Comparison of ENCODE assay signal across 8 cellular contexts in the genomic region with DNA sequence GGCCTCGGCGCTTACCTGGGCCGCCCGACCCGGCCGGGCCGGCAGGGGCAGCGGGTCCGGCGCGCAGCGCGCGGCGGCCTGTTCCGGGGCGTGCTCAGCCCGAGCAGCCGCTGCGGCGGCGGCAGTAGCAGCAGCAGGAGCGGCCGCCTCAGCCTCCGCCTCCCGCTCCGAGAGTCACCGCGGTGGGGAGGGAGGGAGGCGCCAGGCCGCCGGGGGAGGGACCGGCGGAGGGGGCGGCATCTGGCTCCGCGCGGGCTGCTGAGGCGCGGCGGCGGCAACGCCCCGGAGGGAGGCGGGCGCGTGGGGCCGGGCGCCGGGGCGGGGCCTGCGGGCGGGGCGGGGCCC. TPM values are rescaled to one million over a fixed set of nuclear protein-coding genes. Genes with fewer than 3 reads are reported as not detected.
DNase-seq lines count a peak whose midpoint lies in the region; ATAC-seq and TF ChIP-seq lines count a peak whose summit lies in the region.

A gene with protein sequence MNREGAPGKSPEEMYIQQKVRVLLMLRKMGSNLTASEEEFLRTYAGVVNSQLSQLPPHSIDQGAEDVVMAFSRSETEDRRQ (minus strand): TSS at position 190 of the 345 bp plus-strand sequence. CDS start 38,205 bp downstream, outside the sequence.

- peak within 1 kb of the TSS; percentile 68 for H3K27ac ChIP-seq in ACC112 (ENCODE audit: low read depth, low read length)
- H3K27ac ChIP-seq in WERI-Rb-1 = peak within 1 kb of the TSS; percentile 84
- H3K27ac ChIP-seq in psoas muscle = peak within 1 kb of the TSS; percentile 78

- H2AFZ ChIP-seq in ACC112 (ENCODE audit: low read length, unreplicated experiment) = peak within 1 kb of the TSS; percentile 95

- ATAC-seq in GM19025 (IDR thresholded peaks at IDR 0.05; ENCODE audit: low read depth, unreplicated experiment) (peak; percentile 79), HG03196 (IDR thresholded peaks at IDR 0.05; ENCODE audit: unreplicated experiment) (peak; percentile 78), Right ventricle myocardium superior (ENCODE audit: poor library complexity) (no peak), psoas muscle (no peak)

- H3K9me3 ChIP-seq in WERI-Rb-1 (ENCODE audit: severe bottlenecking) (no peaks in the 10 kb centered on the region), psoas muscle (no peaks in the 10 kb centered on the region)

- intact Hi-C loops in Right ventricle myocardium superior (cut with DNase I) (no loop called here), psoas muscle (cut with DNase I) (loop anchor here in 1 of 2 donors (1.0 to 5.0 kb wide), 3 partner anchors 33 to 122 kb away; partner anchors contain the start of genes LZIC, NMNAT1 and UBE4B)

- H3K4me1 ChIP-seq in ACC112 (ENCODE audit: control insufficient read depth, insufficient read depth, low read length, unreplicated experiment) (peaks cover 12% of the 10 kb centered on the region), psoas muscle (peaks cover 15% of the 10 kb centered on the region)

- DNase-seq in WERI-Rb-1 (no peak), Right ventricle myocardium superior (no peak), psoas muscle (no peak), putamen (ENCODE audit: low spot score) (no peak), NCI-H1092 (lab: John Stamatoyannopoulos, UW) (no peak)

- H3K4me3 ChIP-seq in ACC112 (ENCODE audit: low read depth, low read length) (peak within 1 kb of the TSS; percentile 98), WERI-Rb-1 (ENCODE audit: low read depth, low read length) (peak within 1 kb of the TSS; percentile 65), psoas muscle (peak within 1 kb of the TSS; percentile 79)

- H3K36me3 ChIP-seq in ACC112 (ENCODE audit: insufficient read depth, low read length) = no peaks in the 10 kb centered on the region
- no peaks in the 10 kb centered on the region for H3K36me3 ChIP-seq in WERI-Rb-1
- H3K36me3 ChIP-seq in psoas muscle (ENCODE audit: insufficient read depth in 1 of 2, low read depth in 1 of 2) = no peaks in the 10 kb centered on the region

- H3K27me3 ChIP-seq in ACC112 (ENCODE audit: insufficient read depth, low read length) = no peaks in the 10 kb centered on the region
- no peaks in the 10 kb centered on the region for H3K27me3 ChIP-seq in WERI-Rb-1 (ENCODE audit: insufficient read depth, low read depth, severe bottlenecking)
- no peaks in the 10 kb centered on the region for H3K27me3 ChIP-seq in psoas muscle (ENCODE audit: insufficient read depth in 3 of 3, low read length in 2 of 3)

- TF ChIP-seq CTCF in WERI-Rb-1 (IDR thresholded peaks at IDR 0.05; ENCODE audit: low read depth, low read length) = no peak
- TF ChIP-seq CTCF in psoas muscle (IDR thresholded peaks at IDR 0.05) = no peak

- no peaks in the 10 kb centered on the region for H3K79me2 ChIP-seq in ACC112 (ENCODE audit: control insufficient read depth, insufficient read depth, low read length, unreplicated experiment)

- WGBS in psoas muscle, 3 donors = 0 to 1% methylated on average over 7 to 54 of the region's 54 CpGs; no CpG with 5 or more reads in 1 of the 3 donors

RNA-seq across cellular contexts. Expression of the gene that starts here (rescaled TPM):
- total RNA-seq in Right ventricle myocardium superior = 58.1 TPM
- total RNA-seq in psoas muscle = 10 to 100 TPM; 12.7 to 18.5 (median 14.8) TPM
- polyA plus RNA-seq in psoas muscle = 10 to 100 TPM in 2 of 3 donors, 1 to 10 TPM in 1; 5.9 to 11.9 (median 10.3) TPM

Comparison
In these comparisons a context has a peak if more than half of its experiments do, and no peak if none do; other contexts are left out.
1. ATAC-seq: peak in GM19025 (single experiment) and HG03196 (single experiment); none in Right ventricle myocardium superior (single experiment) and psoas muscle (0 of 4).
2. Peak in every context shown above with its lines, with median percentiles within 50 percentile points of each other: H3K27ac ChIP-seq and H3K4me3 ChIP-seq.